12 cellular contexts compared by ENCODE assay signal in the genomic region with DNA sequence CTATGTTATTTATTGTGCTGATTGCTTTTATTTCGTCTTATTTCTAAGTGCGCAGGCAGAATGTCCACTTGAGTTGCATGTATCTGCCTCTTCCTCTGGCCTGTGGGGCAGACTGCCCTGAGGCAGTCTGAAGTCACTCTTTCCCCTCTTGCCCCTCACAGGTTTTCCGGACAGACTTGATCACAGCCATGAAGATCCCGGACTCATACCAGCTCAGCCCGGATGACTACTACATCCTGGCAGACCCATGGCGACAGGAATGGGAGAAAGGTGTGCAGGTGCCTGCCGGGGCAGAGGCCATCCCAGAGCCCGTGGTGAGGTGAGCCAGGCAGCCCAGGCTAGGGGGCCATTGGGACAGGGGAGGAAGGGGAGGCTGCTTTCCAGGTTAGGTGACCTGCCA. TPM values are rescaled to one million over a fixed set of nuclear protein-coding genes. Genes with fewer than 3 reads are reported as not detected.
DNase-seq lines count a peak whose midpoint lies in the region; ATAC-seq and TF ChIP-seq lines count a peak whose summit lies in the region.
"Had no signal": no experiment of that assay in that cellular context is flagged by ENCODE, and none has a peak within 500 bp of the region (broad histone marks: within the 10 kb centered on the region; RNA-seq: fewer than 3 reads in every experiment).

No MANE protein-coding gene starts in this region.

- peak overlapping the region; percentile 4; the same call in 1 of the 2 replicates for H3K9ac ChIP-seq in SK-N-SH
- H3K9ac ChIP-seq in fibroblast of lung (ENCODE audit: insufficient read depth, low read length) = no peak overlapping the region

- CTCF ChIA-PET in SK-N-SH (lab: Yijun Ruan, JAX) = interaction anchor here (0.7 kb wide), 1 partner anchor 26 kb away, joined by 3 read pairs; no protein-coding TSS in a partner anchor

- H2AFZ ChIP-seq in SK-N-SH (ENCODE audit: low read depth) (no peak overlapping the region), fibroblast of lung (ENCODE audit: low read length) (no peak overlapping the region)

- no peaks in the 10 kb centered on the region for H3K27me3 Mint-ChIP-seq in stimulated activated naive B cell treated with anti-CD40 and anti-IgM and Interleukin-4, amounts not matched to agents 10 μg/mL and 1 μg/mL and 100 μg/mL, for 72 hours

- H3K4me3 ChIP-seq in SK-N-SH (ENCODE audit: low read depth in 2 of 2, low read length in 1 of 2) (no peak overlapping the region), fibroblast of lung (replicated peaks in 1 of 4; ENCODE audit: control extremely low read depth in 1 of 4, insufficient read depth in 1 of 4, low read depth in 3 of 4, low read length in 4 of 4) (no peak overlapping the region)

- peaks cover 74 to 80% of the 10 kb centered on the region in 2 donors for H3K36me3 Mint-ChIP-seq in stimulated activated naive B cell treated with anti-CD40 and anti-IgM and Interleukin-4, amounts not matched to agents 10 μg/mL and 1 μg/mL and 100 μg/mL, for 72 hours

- H4K20me1 ChIP-seq in SK-N-SH (ENCODE audit: insufficient read depth) = peaks cover 20% of the 10 kb centered on the region
- no peaks in the 10 kb centered on the region for H4K20me1 ChIP-seq in fibroblast of lung (ENCODE audit: control insufficient read depth, extremely low read depth, insufficient read depth, low read length)

- H3K4me3 Mint-ChIP-seq in stimulated activated naive B cell treated with anti-CD40 and anti-IgM and Interleukin-4, amounts not matched to agents 10 μg/mL and 1 μg/mL and 100 μg/mL, for 72 hours = peak overlapping the region in 1 of 2 donors; percentile 13

- TF ChIP-seq CTCF in SK-N-SH (IDR thresholded peaks at IDR 0.05) = no peak
- TF ChIP-seq CTCF in fibroblast of lung (conservative IDR thresholded peaks at IDR 0.05 in 1 of 2, IDR thresholded peaks at IDR 0.05 in 1 of 2; ENCODE audit: low read depth in 1 of 2, low read length in 2 of 2) = no peak

- peaks cover 0 to 2% of the 10 kb centered on the region in 2 donors for H3K9me3 Mint-ChIP-seq in stimulated activated naive B cell treated with anti-CD40 and anti-IgM and Interleukin-4, amounts not matched to agents 10 μg/mL and 1 μg/mL and 100 μg/mL, for 72 hours

- TF ChIP-seq RAD21 in SK-N-SH (IDR thresholded peaks at IDR 0.05; ENCODE audit: low read length) = no peak

- peak overlapping the region; percentile 2 for H3K27ac Mint-ChIP-seq in stimulated activated naive B cell treated with anti-CD40 and anti-IgM and Interleukin-4, amounts not matched to agents 10 μg/mL and 1 μg/mL and 100 μg/mL, for 72 hours

- H3K9me3 ChIP-seq in SK-N-SH (no peaks in the 10 kb centered on the region), fibroblast of lung (ENCODE audit: control insufficient read depth, insufficient read depth, low read depth, low read length) (no peaks in the 10 kb centered on the region)

- 69% methylated on average over 7 of the region's 8 CpGs for WGBS in SK-N-SH (ENCODE audit: low lambda C conversion rate)

- H3K27ac ChIP-seq in SK-N-SH (ENCODE audit: low read depth in 2 of 2, low read length in 1 of 2) = peak overlapping the region; percentile 47 to 89
- H3K27ac ChIP-seq in fibroblast of lung (ENCODE audit: insufficient read depth, low read length) = peak overlapping the region; percentile 91
- H3K27ac ChIP-seq: 22Rv1 had no signal

- H3K4me1 Mint-ChIP-seq in stimulated activated naive B cell treated with anti-CD40 and anti-IgM and Interleukin-4, amounts not matched to agents 10 μg/mL and 1 μg/mL and 100 μg/mL, for 72 hours = peaks cover 76 to 99% of the 10 kb centered on the region in 2 donors

- ATAC-seq in SK-N-SH treated with all-trans-retinoic acid at 6 μM for 48 hours = no peak
- no peak for ATAC-seq in stimulated activated naive B cell treated with anti-CD40 and anti-IgM and Interleukin-4, amounts not matched to agents 10 μg/mL and 1 μg/mL and 100 μg/mL, for 72 hours (replicated peaks)
- ATAC-seq: activated CD4-positive, CD25-positive, alpha-beta regulatory T cell treated with anti-CD3 and anti-CD28 coated beads, Interleukin-2, amount 50 U/mL, for 24 hours had no signal

- H3K36me3 ChIP-seq in SK-N-SH (replicated peaks in 1 of 2; ENCODE audit: control insufficient read depth in 1 of 2, insufficient read depth in 2 of 2, low read length in 1 of 2) (peaks cover 0 to 9% of the 10 kb centered on the region in 2 experiments), fibroblast of lung (ENCODE audit: control insufficient read depth, insufficient read depth, low read length) (peaks cover 11% of the 10 kb centered on the region)

- DNase-seq in SK-N-SH (no peak), T1000 (lab: John Stamatoyannopoulos, UW) (peak; percentile 47), fibroblast of lung (ENCODE audit: low read depth in 2 of 2) (peak in 1 of 2 donors; percentile 63), NCI-H187 treated with DMSO at 0.1 percent for 48 hours (lab: John Stamatoyannopoulos, UW) (no peak), cerebellum (ENCODE audit: low spot score) (no peak), NCI-H2081 treated with DMSO at 0.1 percent for 48 hours (lab: John Stamatoyannopoulos, UW) (no peak)
- no peak for DNase-seq in stimulated activated naive B cell treated with anti-CD40 and anti-IgM and Interleukin-4, amounts not matched to agents 10 μg/mL and 1 μg/mL and 100 μg/mL, for 72 hours
- DNase-seq: anterior cingulate cortex, NCI-H1417 had no signal

- POLR2A ChIA-PET in SK-N-SH (lab: Yijun Ruan, JAX) = no interaction called here

- H3K4me1 ChIP-seq in SK-N-SH (ENCODE audit: control insufficient read depth in 1 of 2, insufficient read depth in 2 of 2, low read depth in 1 of 2, low read length in 1 of 2) (peaks cover 60 to 72% of the 10 kb centered on the region in 2 experiments), fibroblast of lung (ENCODE audit: control insufficient read depth, extremely low read depth, insufficient read depth, low read length) (peaks cover 82% of the 10 kb centered on the region)

- H3K27me3 ChIP-seq in SK-N-SH (ENCODE audit: insufficient read depth) = no peaks in the 10 kb centered on the region
- no peaks in the 10 kb centered on the region for H3K27me3 ChIP-seq in fibroblast of lung (ENCODE audit: control insufficient read depth, insufficient read depth, low read length)

- H3K4me2 ChIP-seq in SK-N-SH (peak overlapping the region; percentile 62), fibroblast of lung (ENCODE audit: extremely low read depth, insufficient read depth, low read length) (peak overlapping the region; percentile 54)

- peaks cover 39% of the 10 kb centered on the region for H3K79me2 ChIP-seq in SK-N-SH (ENCODE audit: insufficient read depth)
- peaks cover 12% of the 10 kb centered on the region for H3K79me2 ChIP-seq in fibroblast of lung (ENCODE audit: control insufficient read depth, insufficient read depth, low read length)

- no peaks in the 10 kb centered on the region for H3K9me2 ChIP-seq in SK-N-SH

- TF ChIP-seq EP300 in SK-N-SH (IDR thresholded peaks at IDR 0.05; ENCODE audit: borderline replicate concordance in 1 of 2, low read depth in 1 of 2, low read length in 1 of 2) = no peak

- peaks cover 49% of the 10 kb centered on the region for H3F3A ChIP-seq in SK-N-SH (replicated peaks; ENCODE audit: insufficient read depth)

TF ChIP-seq in SK-N-SH, 30 proteins besides CTCF, POLR2A, EP300 and RAD21:
- no peak for TF ChIP-seq FOSL2 (IDR thresholded peaks at IDR 0.05; ENCODE audit: borderline replicate concordance, low read depth)
- TF ChIP-seq CHD2 (IDR thresholded peaks at IDR 0.05; ENCODE audit: low read length, partially characterized antibody) = no peak
- no peak for TF ChIP-seq YY1 (IDR thresholded peaks at IDR 0.05; ENCODE audit: low read depth)
- no peak for TF ChIP-seq GATA2 (CRISPR knock-in tag; IDR thresholded peaks at IDR 0.05)
- TF ChIP-seq RXRA (IDR thresholded peaks at IDR 0.05; ENCODE audit: borderline replicate concordance, low read depth) = no peak
- TF ChIP-seq TCF12 (IDR thresholded peaks at IDR 0.05) = no peak
TF ChIP-seq in SK-N-SH: peak in this region for 0.

TF ChIP-seq in SK-N-SH treated with all-trans-retinoic acid at 6 μM for 48 hours, 23 proteins besides CTCF, POLR2A, EP300 and RAD21:
- TF ChIP-seq OSR1 (CRISPR knock-in tag; IDR thresholded peaks at IDR 0.05) = no peak
- TF ChIP-seq, protein P1, sequence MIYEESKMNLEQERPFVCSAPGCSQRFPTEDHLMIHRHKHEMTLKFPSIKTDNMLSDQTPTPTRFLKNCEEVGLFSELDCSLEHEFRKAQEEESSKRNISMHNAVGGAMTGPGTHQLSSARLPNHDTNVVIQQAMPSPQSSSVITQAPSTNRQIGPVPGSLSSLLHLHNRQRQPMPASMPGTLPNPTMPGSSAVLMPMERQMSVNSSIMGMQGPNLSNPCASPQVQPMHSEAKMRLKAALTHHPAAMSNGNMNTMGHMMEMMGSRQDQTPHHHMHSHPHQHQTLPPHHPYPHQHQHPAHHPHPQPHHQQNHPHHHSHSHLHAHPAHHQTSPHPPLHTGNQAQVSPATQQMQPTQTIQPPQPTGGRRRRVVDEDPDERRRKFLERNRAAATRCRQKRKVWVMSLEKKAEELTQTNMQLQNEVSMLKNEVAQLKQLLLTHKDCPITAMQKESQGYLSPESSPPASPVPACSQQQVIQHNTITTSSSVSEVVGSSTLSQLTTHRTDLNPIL (CRISPR knock-in tag; IDR thresholded peaks at IDR 0.05; ENCODE audit: low read depth) = no peak
- no peak for TF ChIP-seq GLIS3 (CRISPR knock-in tag; IDR thresholded peaks at IDR 0.05)
- no peak for TF ChIP-seq TCF4 (CRISPR knock-in tag; IDR thresholded peaks at IDR 0.05; ENCODE audit: borderline replicate concordance)
- no peak for TF ChIP-seq ZC3H10 (CRISPR knock-in tag; IDR thresholded peaks at IDR 0.05)
- no peak for TF ChIP-seq ZNF565 (CRISPR knock-in tag; conservative IDR thresholded peaks at IDR 0.05; ENCODE audit: low read depth)
- TF ChIP-seq CSDC2 (CRISPR knock-in tag; IDR thresholded peaks at IDR 0.05) = no peak
- no peak for TF ChIP-seq BACH2 (CRISPR knock-in tag; IDR thresholded peaks at IDR 0.05; ENCODE audit: borderline replicate concordance)
- TF ChIP-seq TOX (CRISPR knock-in tag; IDR thresholded peaks at IDR 0.05; ENCODE audit: borderline replicate concordance) = no peak

RNA-seq across cellular contexts. Expression of a gene that starts 26.4 kb away (rescaled TPM):
- polyA plus RNA-seq in SK-N-SH (2012; rRNA removed) (25.7 and 26.5 TPM in 2 replicates), fibroblast of lung (10.0 and 20.2 TPM in 2 replicates)
- 10.2 and 17.2 TPM in 2 replicates for polyA plus RNA-seq in SK-N-SH (2012; cell fraction: cytosol; rRNA removed)
- polyA plus RNA-seq in SK-N-SH (2012; cell fraction: nucleus; rRNA removed) = 27.7 and 28.0 TPM in 2 replicates
- total RNA-seq in fibroblast of lung (23.6 and 45.9 TPM in 2 replicates), cerebellum (4.5 TPM)
- 11.7 and 22.0 TPM in 2 replicates for polyA plus RNA-seq in fibroblast of lung (2012)
- polyA minus RNA-seq in fibroblast of lung (ENCODE audit: low replicate concordance) = 24.2 and 55.5 TPM in 2 replicates
